Comparison of ENCODE assay signal across 12 cellular contexts in the genomic region with DNA sequence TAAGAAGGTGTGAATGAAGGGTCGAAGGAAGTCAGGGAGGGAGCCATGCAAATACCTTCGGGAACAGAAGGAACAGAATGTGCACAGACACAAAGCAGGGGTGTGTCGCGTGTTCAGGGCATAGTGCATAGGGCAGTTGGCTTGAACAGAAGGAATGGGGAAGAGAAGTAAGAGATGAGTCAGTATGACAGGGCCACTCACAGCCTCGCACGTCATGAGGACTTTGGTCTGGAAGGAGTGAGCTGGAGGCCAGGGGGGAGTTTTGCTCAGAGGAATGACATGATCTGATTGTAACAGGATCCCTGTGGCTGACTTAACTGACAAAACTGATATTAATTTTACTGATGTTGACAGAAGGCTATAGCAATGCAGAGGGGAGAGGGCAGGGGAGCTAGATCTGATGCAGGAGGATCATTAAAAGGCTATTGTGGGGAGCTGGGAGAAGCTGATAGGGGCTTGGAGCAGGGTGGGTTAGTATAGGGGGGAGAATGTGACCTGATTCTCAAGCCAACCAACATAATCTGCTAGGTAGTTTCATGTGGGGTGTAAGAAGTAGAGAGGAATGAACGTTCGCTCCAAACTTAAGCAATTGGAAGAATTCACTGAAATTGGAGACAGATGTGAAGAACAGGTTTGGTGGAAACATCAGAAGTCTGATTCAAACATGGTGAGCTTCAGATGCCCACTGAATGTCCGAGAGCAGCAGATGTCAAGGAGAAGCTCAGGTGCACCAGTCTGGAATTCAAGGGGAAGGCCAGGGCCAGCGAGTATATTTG.
DNase-seq lines count a peak whose midpoint lies in the region; ATAC-seq, FAIRE-seq and TF ChIP-seq lines count a peak whose summit lies in the region.
"Had no signal": no experiment of that assay in that cellular context is flagged by ENCODE, and none has a peak within 500 bp of the region (broad histone marks: within the 10 kb centered on the region; RNA-seq: fewer than 3 reads in every experiment).

No MANE protein-coding gene starts in this region.

- H3K9ac ChIP-seq in kidney (ENCODE audit: low read length in 2 of 2) = no peak overlapping the region

- 74 to 75% methylated on average over 9 to 10 of the region's 10 CpGs for WGBS in transverse colon (ENCODE audit: low coverage in 1 of 2), 2 donors

- H3K4me1 ChIP-seq in kidney (ENCODE audit: control insufficient read depth in 1 of 2, insufficient read depth in 1 of 2, low read depth in 1 of 2, low read length in 2 of 2) (peaks cover 3% of the 10 kb centered on the region in 2 donors), transverse colon (peaks cover 0 to 7% (median 4%) of the 10 kb centered on the region in 4 donors)

- TF ChIP-seq EP300 in transverse colon (IDR thresholded peaks at IDR 0.05; ENCODE audit: low read depth) = peak; percentile 86

- FAIRE-seq in kidney (lab: Jason Lieb, UNC) = no peak
- FAIRE-seq: islet of Langerhans had no signal

- peaks cover 0 to 6% of the 10 kb centered on the region in 2 donors for H3K9me3 ChIP-seq in kidney (ENCODE audit: control insufficient read depth in 1 of 2, low read length in 2 of 2)
- H3K9me3 ChIP-seq in transverse colon = no peaks in the 10 kb centered on the region

- intact Hi-C loops in kidney (cut with DNase I) (no loop called here), transverse colon (cut with DNase I; ENCODE audit: low total_unique reads) (loop anchor here (10.0 kb wide), 1 partner anchor 510 kb away; no protein-coding TSS in a partner anchor)

- peak overlapping the region; percentile 64 to 76 for H3K27ac ChIP-seq in kidney (ENCODE audit: low read depth in 2 of 2, low read length in 2 of 2)
- peak overlapping the region in 3 of 4 donors; percentile 43 to 58 (median 54) for H3K27ac ChIP-seq in transverse colon
- H3K27ac ChIP-seq: 22Rv1 had no signal

- H3K36me3 ChIP-seq in kidney (ENCODE audit: control insufficient read depth in 1 of 2, insufficient read depth in 2 of 2, low read length in 2 of 2) (no peaks in the 10 kb centered on the region), transverse colon (no peaks in the 10 kb centered on the region)

- ATAC-seq in GM19395 (IDR thresholded peaks at IDR 0.05; ENCODE audit: unreplicated experiment) = no peak
- ATAC-seq in HG02884 (IDR thresholded peaks at IDR 0.05; ENCODE audit: unreplicated experiment) = no peak
- ATAC-seq: Panc1 had no signal

- peak; percentile 28 for TF ChIP-seq POLR2A in transverse colon (IDR thresholded peaks at IDR 0.05)

- H3K4me3 ChIP-seq in kidney (ENCODE audit: low read length in 2 of 2) = no peak overlapping the region
- H3K4me3 ChIP-seq in transverse colon = no peak overlapping the region

- no peaks in the 10 kb centered on the region for H3K27me3 ChIP-seq in transverse colon

- peak; percentile 42 for DNase-seq in DMS53 (lab: John Stamatoyannopoulos, UW)
- DNase-seq in DMS53 treated with DMSO at 0.1 percent for 48 hours (lab: John Stamatoyannopoulos, UW; ENCODE audit: unreplicated experiment) = no peak
- DNase-seq in T1000 (lab: John Stamatoyannopoulos, UW) = peak; percentile 72
- no peak for DNase-seq in kidney
- DNase-seq in transverse colon = peak; percentile 73
- DNase-seq in epidermal melanocyte (ENCODE audit: insufficient read length, low spot score) = no peak
- DNase-seq: KG1 had no signal

- TF ChIP-seq CTCF in kidney (IDR thresholded peaks at IDR 0.05; ENCODE audit: borderline replicate concordance, extremely low read depth, insufficient read depth) (no peak), transverse colon (IDR thresholded peaks at IDR 0.05) (no peak)

- in situ Hi-C loops in transverse colon (cut with MboI; ENCODE audit: low pct_ligation_motif_present in 1 of 4, low pct_unique_long_range_greater_than_20kb in 1 of 4, low sequenced_read_pairs in 3 of 4) = loop anchor here in 1 of 4 donors (25.0 kb wide), 1 partner anchor 513 kb away; a partner anchor contains a TSS

Comparison
In these comparisons a context has a peak if more than half of its experiments do, and no peak if none do; other contexts are left out.
1. DNase-seq: peak in DMS53 (single experiment), T1000 (single experiment) and transverse colon (single experiment); none in DMS53 treated with DMSO at 0.1 percent for 48 hours (single experiment), kidney (single experiment) and epidermal melanocyte (single experiment).